Comparison of ENCODE assay signal across 9 cellular contexts in the genomic region with DNA sequence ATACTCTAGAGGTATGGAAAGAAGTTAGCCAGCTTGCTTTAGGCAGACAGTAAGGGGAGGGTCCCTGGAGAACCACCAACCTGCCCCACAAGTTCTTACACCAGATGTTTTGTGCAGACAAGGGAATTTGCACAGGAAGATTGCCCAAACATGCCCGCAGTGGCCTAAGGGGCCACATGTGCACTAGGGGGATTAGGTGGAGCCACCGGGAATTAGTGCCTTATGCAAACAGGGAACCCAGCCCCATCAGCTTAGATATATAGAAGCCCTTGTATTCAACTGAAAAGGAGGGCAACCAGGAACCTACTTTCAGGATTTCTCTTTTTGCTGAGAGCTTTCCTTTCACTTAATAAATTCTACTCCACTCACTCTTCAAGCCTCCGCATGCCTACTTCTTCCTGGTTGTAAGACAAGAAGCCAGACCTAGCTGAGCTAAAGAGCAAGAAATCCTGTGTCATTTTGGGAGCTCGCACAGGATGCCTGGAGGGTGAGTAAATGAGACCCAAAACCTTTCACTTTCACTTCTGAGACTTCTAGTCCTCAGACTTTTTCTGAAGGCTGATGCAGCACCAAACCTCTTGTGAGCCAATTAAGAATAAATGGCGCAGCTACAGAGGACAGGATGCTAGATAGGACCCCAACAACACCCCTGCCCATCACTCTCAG.
DNase-seq lines count a peak whose midpoint lies in the region; ATAC-seq, FAIRE-seq and TF ChIP-seq lines count a peak whose summit lies in the region.
"Had no signal": no experiment of that assay in that cellular context is flagged by ENCODE, and none has a peak within 500 bp of the region (broad histone marks: within the 10 kb centered on the region; RNA-seq: fewer than 3 reads in every experiment).

No MANE protein-coding gene starts in this region.

- no peaks in the 10 kb centered on the region for H3K27me3 Mint-ChIP-seq in T-helper 2 cell treated with Interferon-gamma antibody and Interleukin-4, amounts not matched to agents 5 μg/mL and 100 μg/mL, for 36 hours (ENCODE audit: low read depth)

- no peaks in the 10 kb centered on the region for H3K27me3 ChIP-seq in gastroesophageal sphincter

- H3K4me1 Mint-ChIP-seq in T-helper 2 cell treated with Interferon-gamma antibody and Interleukin-4, amounts not matched to agents 5 μg/mL and 100 μg/mL, for 36 hours (ENCODE audit: low read depth), result no peaks in the 10 kb centered on the region
- H3K4me1 Mint-ChIP-seq: CD8-positive, alpha-beta memory T cell had no signal

- no peak for TF ChIP-seq POLR2A in gastroesophageal sphincter (IDR thresholded peaks at IDR 0.05)

- peaks cover 0 to 12% (median 0%) of the 10 kb centered on the region in 3 donors for H3K9me3 ChIP-seq in gastroesophageal sphincter

- H3K36me3 ChIP-seq in gastroesophageal sphincter, result no peaks in the 10 kb centered on the region

- 88 to 100% methylated on average over 4 to 5 of the region's 5 CpGs for WGBS in gastroesophageal sphincter (ENCODE audit: low coverage in 1 of 2), 2 donors

- DNase-seq in ELR (ENCODE audit: low read depth), result peak; percentile 53
- no peak for DNase-seq in GM19239 (ENCODE audit: insufficient read length, low spot score)
- DNase-seq in OCI-M1 (lab: John Stamatoyannopoulos, UW), result peak; percentile 88
- no peak for DNase-seq in T-helper 2 cell treated with Interferon-gamma antibody and Interleukin-4, amounts not matched to agents 5 μg/mL and 100 μg/mL, for 36 hours (ENCODE audit: low spot score)
- no peak for DNase-seq in globus pallidus (ENCODE audit: low spot score)
- DNase-seq: CD8-positive, alpha-beta memory T cell had no signal

- H3K36me3 Mint-ChIP-seq in T-helper 2 cell treated with Interferon-gamma antibody and Interleukin-4, amounts not matched to agents 5 μg/mL and 100 μg/mL, for 36 hours (ENCODE audit: low read depth), result no peaks in the 10 kb centered on the region
- H3K36me3 Mint-ChIP-seq: CD8-positive, alpha-beta memory T cell had no signal

- H3K4me3 Mint-ChIP-seq in T-helper 2 cell treated with Interferon-gamma antibody and Interleukin-4, amounts not matched to agents 5 μg/mL and 100 μg/mL, for 36 hours, result no peak overlapping the region

- no peak for TF ChIP-seq CTCF in gastroesophageal sphincter (IDR thresholded peaks at IDR 0.05)

- H3K4me3 ChIP-seq in gastroesophageal sphincter, result no peak overlapping the region

- H3K9me3 Mint-ChIP-seq in T-helper 2 cell treated with Interferon-gamma antibody and Interleukin-4, amounts not matched to agents 5 μg/mL and 100 μg/mL, for 36 hours, result peaks cover 12% of the 10 kb centered on the region

- H3K27ac Mint-ChIP-seq in T-helper 2 cell treated with Interferon-gamma antibody and Interleukin-4, amounts not matched to agents 5 μg/mL and 100 μg/mL, for 36 hours, result no peak overlapping the region

- TF ChIP-seq EP300 in gastroesophageal sphincter (IDR thresholded peaks at IDR 0.05), result no peak

- no peak overlapping the region for H3K27ac ChIP-seq in gastroesophageal sphincter

- no peaks in the 10 kb centered on the region for H3K4me1 ChIP-seq in gastroesophageal sphincter

- peak; percentile 75 for FAIRE-seq in GM19239 (lab: Jason Lieb, UNC)

- ATAC-seq in HG02938 (IDR thresholded peaks at IDR 0.05; ENCODE audit: unreplicated experiment) (peak; percentile 87), GM21360 (IDR thresholded peaks at IDR 0.05; ENCODE audit: unreplicated experiment) (no peak), gastroesophageal sphincter (no peak)

Comparison
In these comparisons a context has a peak if more than half of its experiments do, and no peak if none do; other contexts are left out.
1. DNase-seq: peak in ELR (single experiment) and OCI-M1 (single experiment); none in GM19239 (single experiment), T-helper 2 cell treated with Interferon-gamma antibody and Interleukin-4, amounts not matched to agents 5 μg/mL and 100 μg/mL, for 36 hours (single experiment) and globus pallidus (single experiment).